In genomic region chr15:36370735-36371115, GRCh38 we compare ENCODE assay signal across 17 cellular contexts.
DNase-seq lines count a peak whose midpoint lies in the region; ATAC-seq, FAIRE-seq and TF ChIP-seq lines count a peak whose summit lies in the region.
"Had no signal": no experiment of that assay in that cellular context is flagged by ENCODE, and none has a peak within 500 bp of the region (broad histone marks: within the 10 kb centered on the region; RNA-seq: fewer than 3 reads in every experiment).

No MANE protein-coding gene starts in this region.

- DNase-seq in BJ (ENCODE audit: low read depth) (peak; percentile 51), IMR-90 (peak; percentile 88), bronchial epithelial cell (ENCODE audit: low read depth) (peak; percentile 86), mesenchymal stem cell (peak; percentile 62), left ventricle myocardium inferior (no peak)
- DNase-seq in activated CD4-positive, alpha-beta memory T cell treated with anti-CD3 and anti-CD28 coated beads, Interleukin-2, amount 10 ng/mL, durations not matched to agents 7 days and 5 days: no peak
- DNase-seq: GF-D8, midbrain, NCI-H524, stomach had no signal

- H2BK120ac ChIP-seq in IMR-90 (ENCODE audit: low read depth, low read length): peak overlapping the region; percentile 95; the same call in 1 of the 2 replicates
- H2BK120ac ChIP-seq in mesenchymal stem cell (ENCODE audit: low read depth, low read length): no peak overlapping the region

- no peak overlapping the region for H2BK12ac ChIP-seq in mesenchymal stem cell (ENCODE audit: low read length in 2 of 2)

- H2AK9ac ChIP-seq in IMR-90 (replicated peaks; ENCODE audit: low read depth, low read length, poor library complexity): no peak overlapping the region

- no peak overlapping the region for H3K14ac ChIP-seq in IMR-90 (replicated peaks; ENCODE audit: low read depth, low read length)
- no peak overlapping the region for H3K14ac ChIP-seq in mesenchymal stem cell (ENCODE audit: low read length in 2 of 2)

- FAIRE-seq in bronchial epithelial cell (lab: Jason Lieb, UNC): no peak
- FAIRE-seq: TTC549 had no signal

- H3K4me1 Mint-ChIP-seq in activated CD4-positive, alpha-beta memory T cell treated with anti-CD3 and anti-CD28 coated beads, Interleukin-2, amount 10 ng/mL, durations not matched to agents 7 days and 5 days: no peaks in the 10 kb centered on the region

- H3K27ac Mint-ChIP-seq in activated CD4-positive, alpha-beta memory T cell treated with anti-CD3 and anti-CD28 coated beads, Interleukin-2, amount 10 ng/mL, durations not matched to agents 7 days and 5 days: no peak overlapping the region
- H3K27ac Mint-ChIP-seq: activated naive CD4-positive, alpha-beta T cell treated with anti-CD3 and anti-CD28 coated beads, Interleukin-2, amount 50 U/mL, for 72 hours; dendritic cell treated with granulocyte-macrophage colony-stimulating factor and Interleukin-4, amounts not matched to agents 40 ng/mL and 50 ng/mL, for 4 days had no signal

- peak overlapping the region; percentile 96 for H2BK5ac ChIP-seq in IMR-90 (ENCODE audit: low read depth, low read length, poor library complexity, severe bottlenecking)
- H2BK5ac ChIP-seq in mesenchymal stem cell (ENCODE audit: low read depth, low read length, poor library complexity, severe bottlenecking): no peak overlapping the region

- H3K36me3 Mint-ChIP-seq in activated CD4-positive, alpha-beta memory T cell treated with anti-CD3 and anti-CD28 coated beads, Interleukin-2, amount 10 ng/mL, durations not matched to agents 7 days and 5 days (ENCODE audit: low read depth): no peaks in the 10 kb centered on the region
- H3K36me3 Mint-ChIP-seq: activated naive CD4-positive, alpha-beta T cell treated with anti-CD3 and anti-CD28 coated beads, Interleukin-2, amount 50 U/mL, for 72 hours had no signal

- H4K5ac ChIP-seq in IMR-90 (ENCODE audit: low read depth, low read length): no peak overlapping the region

- H3K27ac ChIP-seq in IMR-90 (ENCODE audit: insufficient read depth, low read length): no peak overlapping the region
- H3K27ac ChIP-seq in mesenchymal stem cell (ENCODE audit: low read length, poor library complexity, severe bottlenecking): no peak overlapping the region
- no peak overlapping the region for H3K27ac ChIP-seq in left ventricle myocardium inferior (replicated peaks)
- H3K27ac ChIP-seq: HL-60, stomach had no signal

- H3K79me1 ChIP-seq in IMR-90 (ENCODE audit: low read depth in 1 of 2, low read length in 2 of 2) (no peaks in the 10 kb centered on the region), mesenchymal stem cell (replicated peaks; ENCODE audit: low read length, poor library complexity, severe bottlenecking) (no peaks in the 10 kb centered on the region)

- H2AK5ac ChIP-seq in IMR-90 (ENCODE audit: low read depth, low read length): no peak overlapping the region
- H2AK5ac ChIP-seq in mesenchymal stem cell (ENCODE audit: low read length, severe bottlenecking): no peak overlapping the region

- no peak overlapping the region for H2BK20ac ChIP-seq in IMR-90 (ENCODE audit: low read depth, low read length)

- BruUV-seq in IMR-90 (replicated peaks; lab: Mats Ljungman, UMichigan): no TSS peak

- H2AFZ ChIP-seq in IMR-90 (replicated peaks; ENCODE audit: low read length, poor library complexity) (no peak overlapping the region), mesenchymal stem cell (ENCODE audit: low read depth, low read length) (no peak overlapping the region)

- H3K9ac ChIP-seq in IMR-90 (ENCODE audit: low read depth, low read length) (no peak overlapping the region), mesenchymal stem cell (ENCODE audit: low read length) (peak overlapping the region; percentile 51)

- H3K4me2 ChIP-seq in IMR-90 (ENCODE audit: low read depth, low read length) (no peak overlapping the region), mesenchymal stem cell (ENCODE audit: low read length, poor library complexity, severe bottlenecking) (no peak overlapping the region)

- H3K23ac ChIP-seq in IMR-90 (ENCODE audit: low read depth, low read length): no peak overlapping the region
- no peak overlapping the region for H3K23ac ChIP-seq in mesenchymal stem cell (ENCODE audit: low read length in 2 of 2)

- H3K9me3 Mint-ChIP-seq in activated CD4-positive, alpha-beta memory T cell treated with anti-CD3 and anti-CD28 coated beads, Interleukin-2, amount 10 ng/mL, durations not matched to agents 7 days and 5 days: no peaks in the 10 kb centered on the region

- no peaks in the 10 kb centered on the region for H4K20me1 ChIP-seq in IMR-90 (ENCODE audit: insufficient read depth, low read length)

- in situ Hi-C loops in IMR-90 (cut with MboI; ENCODE audit: low sequenced_read_pairs): no loop called here

- no peak overlapping the region for H3K4me3 Mint-ChIP-seq in activated CD4-positive, alpha-beta memory T cell treated with anti-CD3 and anti-CD28 coated beads, Interleukin-2, amount 10 ng/mL, durations not matched to agents 7 days and 5 days
- H3K4me3 Mint-ChIP-seq: dendritic cell treated with granulocyte-macrophage colony-stimulating factor and Interleukin-4, amounts not matched to agents 40 ng/mL and 50 ng/mL, for 4 days had no signal

- no peak overlapping the region; the same call in 1 of the 2 replicates for H3K56ac ChIP-seq in IMR-90 (ENCODE audit: extremely low read depth, insufficient read depth, low read length)

- intact Hi-C loops in IMR-90 (cut with micrococcal nuclease) (no loop called here), left ventricle myocardium inferior (cut with micrococcal nuclease) (no loop called here)

- H4K8ac ChIP-seq in IMR-90 (ENCODE audit: low read depth in 2 of 2, low read length in 2 of 2) (no peak overlapping the region), mesenchymal stem cell (ENCODE audit: low read length) (no peak overlapping the region)

- H3K4me3 ChIP-seq in BJ (ENCODE audit: low read depth, low read length) (no peak overlapping the region), IMR-90 (ENCODE audit: insufficient read depth, low read depth, low read length) (no peak overlapping the region), bronchial epithelial cell (ENCODE audit: low read depth, low read length) (no peak overlapping the region), mesenchymal stem cell (ENCODE audit: insufficient read depth in 1 of 2, low read depth in 1 of 2, low read length in 2 of 2) (no peak overlapping the region), left ventricle myocardium inferior (no peak overlapping the region)
- H3K4me3 ChIP-seq: stomach had no signal

- no peak overlapping the region for H2BK15ac ChIP-seq in IMR-90 (ENCODE audit: low read depth, low read length)
- H2BK15ac ChIP-seq in mesenchymal stem cell (ENCODE audit: low read depth, poor library complexity, severe bottlenecking): no peak overlapping the region

- H3K27me3 ChIP-seq in BJ (ENCODE audit: control insufficient read depth, insufficient read depth, low read length): no peaks in the 10 kb centered on the region
- H3K27me3 ChIP-seq in IMR-90 (ENCODE audit: control insufficient read depth, insufficient read depth, low read length): no peaks in the 10 kb centered on the region
- no peaks in the 10 kb centered on the region for H3K27me3 ChIP-seq in bronchial epithelial cell (ENCODE audit: control insufficient read depth, insufficient read depth, low read length)
- no peaks in the 10 kb centered on the region for H3K27me3 ChIP-seq in mesenchymal stem cell (ENCODE audit: control insufficient read depth in 1 of 2, insufficient read depth in 1 of 2, low read length in 2 of 2)
- no peaks in the 10 kb centered on the region for H3K27me3 ChIP-seq in left ventricle myocardium inferior (ENCODE audit: low read depth)
- H3K27me3 ChIP-seq: stomach had no signal

- H3K9me1 ChIP-seq in IMR-90 (ENCODE audit: insufficient read depth, low read length): no peaks in the 10 kb centered on the region

- no peak for TF ChIP-seq RAD21 in IMR-90 (IDR thresholded peaks at IDR 0.05; ENCODE audit: low read length)

- H3K36me3 ChIP-seq in BJ (ENCODE audit: control insufficient read depth, insufficient read depth, low read length) (no peaks in the 10 kb centered on the region), IMR-90 (ENCODE audit: control insufficient read depth, insufficient read depth, low read length) (no peaks in the 10 kb centered on the region), bronchial epithelial cell (ENCODE audit: control insufficient read depth, insufficient read depth, low read length) (no peaks in the 10 kb centered on the region), mesenchymal stem cell (ENCODE audit: control insufficient read depth in 1 of 2, insufficient read depth in 2 of 2, low read depth in 1 of 2, low read length in 2 of 2) (no peaks in the 10 kb centered on the region), left ventricle myocardium inferior (no peaks in the 10 kb centered on the region)
- H3K36me3 ChIP-seq: stomach had no signal

- H3K27me3 Mint-ChIP-seq in activated CD4-positive, alpha-beta memory T cell treated with anti-CD3 and anti-CD28 coated beads, Interleukin-2, amount 10 ng/mL, durations not matched to agents 7 days and 5 days: no peaks in the 10 kb centered on the region
- H3K27me3 Mint-ChIP-seq: dendritic cell treated with granulocyte-macrophage colony-stimulating factor and Interleukin-4, amounts not matched to agents 40 ng/mL and 50 ng/mL, for 4 days had no signal

- H3K9me3 ChIP-seq in IMR-90 (ENCODE audit: control insufficient read depth, insufficient read depth, low read length) (no peaks in the 10 kb centered on the region), mesenchymal stem cell (ENCODE audit: control insufficient read depth, low read length) (no peaks in the 10 kb centered on the region), left ventricle myocardium inferior (replicated peaks) (no peaks in the 10 kb centered on the region)
- H3K9me3 ChIP-seq: stomach had no signal

- POLR2A ChIA-PET in BJ (lab: Charles Lee): no interaction called here
- POLR2A ChIA-PET in IMR-90 (lab: Charles Lee; ENCODE audit: unreplicated experiment): interaction anchor here (0.6 kb wide), 1 partner anchor 10 kb away, joined by 4 read pairs; no protein-coding TSS in a partner anchor
- POLR2A ChIA-PET in activated CD4-positive, alpha-beta memory T cell treated with anti-CD3 and anti-CD28 coated beads, Interleukin-2, amount 10 ng/mL, durations not matched to agents 7 days and 5 days (lab: Charles Lee): no interaction called here

- no peak overlapping the region for H3K18ac ChIP-seq in IMR-90 (ENCODE audit: low read depth, low read length)
- H3K18ac ChIP-seq in mesenchymal stem cell (ENCODE audit: low read depth in 1 of 2, low read length in 2 of 2): no peak overlapping the region

- no peak overlapping the region for H4K91ac ChIP-seq in IMR-90 (ENCODE audit: insufficient read depth, low read depth, low read length)
- no peak overlapping the region for H4K91ac ChIP-seq in mesenchymal stem cell (ENCODE audit: low read length)

- dilution Hi-C loops in IMR-90 (cut with HindIII; ENCODE audit: low sequenced_read_pairs, unreplicated experiment): no loop called here

- CTCF ChIA-PET in BJ (lab: Yijun Ruan, JAX) (no interaction called here), IMR-90 (lab: Yijun Ruan, JAX) (no interaction called here)
- CTCF ChIA-PET in activated CD4-positive, alpha-beta memory T cell treated with anti-CD3 and anti-CD28 coated beads, Interleukin-2, amount 10 ng/mL, durations not matched to agents 7 days and 5 days (lab: Charles Lee): no interaction called here

- no peak for TF ChIP-seq CTCF in BJ (IDR thresholded peaks at IDR 0.05; ENCODE audit: insufficient read depth, low read depth, low read length)
- TF ChIP-seq CTCF in IMR-90 (conservative IDR thresholded peaks at IDR 0.05; ENCODE audit: low read depth, low read length): no peak
- TF ChIP-seq CTCF in bronchial epithelial cell (IDR thresholded peaks at IDR 0.05; ENCODE audit: insufficient read depth, low read length, severe bottlenecking): no peak
- no peak for TF ChIP-seq CTCF in left ventricle myocardium inferior (IDR thresholded peaks at IDR 0.05; ENCODE audit: borderline replicate concordance)

- H3K4me1 ChIP-seq in IMR-90 (ENCODE audit: control insufficient read depth, insufficient read depth, low read length) (peaks cover 3% of the 10 kb centered on the region; the same call in 1 of the 2 replicates), mesenchymal stem cell (ENCODE audit: control insufficient read depth, insufficient read depth, low read depth, low read length) (no peaks in the 10 kb centered on the region), left ventricle myocardium inferior (no peaks in the 10 kb centered on the region)
- H3K4me1 ChIP-seq: stomach had no signal

- ATAC-seq in IMR-90 (ENCODE audit: low read depth) (peak; percentile 71), GM21360 (IDR thresholded peaks at IDR 0.05; ENCODE audit: unreplicated experiment) (no peak)
- no peak for ATAC-seq in activated CD4-positive, CD25-positive, alpha-beta regulatory T cell treated with anti-CD3 and anti-CD28 coated beads, Interleukin-2, amount 50 U/mL, for 24 hours
- ATAC-seq: activated naive CD4-positive, alpha-beta T cell treated with anti-CD3 and anti-CD28 coated beads, Interleukin-2, amount 50 U/mL, for 72 hours; Right ventricle myocardium inferior had no signal

- no peak overlapping the region for H3K4ac ChIP-seq in IMR-90 (ENCODE audit: low read depth, low read length)
- no peak overlapping the region for H3K4ac ChIP-seq in mesenchymal stem cell (ENCODE audit: low read depth in 1 of 2, low read length in 2 of 2)

- no peak for TF ChIP-seq POLR2A in IMR-90 (IDR thresholded peaks at IDR 0.05; ENCODE audit: low read depth, low read length)

Comparison
In these comparisons a context has a peak if more than half of its experiments do, and no peak if none do; other contexts are left out.
1. DNase-seq: peak in BJ (single experiment), IMR-90 (single experiment), bronchial epithelial cell (single experiment) and mesenchymal stem cell (single experiment); none in activated CD4-positive, alpha-beta memory T cell treated with anti-CD3 and anti-CD28 coated beads, Interleukin-2, amount 10 ng/mL, durations not matched to agents 7 days and 5 days (single experiment) and left ventricle myocardium inferior (single experiment).